Comparison of ENCODE assay signal across 7 cellular contexts in genomic region chr17:73093286-73093685, GRCh38. TPM values are rescaled to one million over a fixed set of nuclear protein-coding genes. Genes with fewer than 3 reads are reported as not detected.
A peak's percentile ranks its signal among the peaks of the same experiment; 100 is the strongest.
DNase-seq lines count a peak whose midpoint lies in the region; TF ChIP-seq lines count a peak whose summit lies in the region.

No MANE protein-coding gene starts in this region.

- no peak for TF ChIP-seq CTCF in Calu3 (IDR thresholded peaks at IDR 0.05; ENCODE audit: unreplicated experiment)
- no peak for TF ChIP-seq CTCF in KMS-11 (conservative IDR thresholded peaks at IDR 0.05; ENCODE audit: low read depth, low read length)

- H2AFZ ChIP-seq in KMS-11 (ENCODE audit: low read depth): peak overlapping the region; percentile 70

- H3K27me3 Mint-ChIP-seq in Calu3 (ENCODE audit: unreplicated experiment): peaks cover 32% of the 10 kb centered on the region

- intact Hi-C loops in Calu3 (cut with micrococcal nuclease; ENCODE audit: unreplicated experiment): no loop called here

- peak overlapping the region; percentile 96 for H3K4me3 Mint-ChIP-seq in Calu3 (ENCODE audit: low read depth, unreplicated experiment)

- BruUV-seq in Calu3 (replicated peaks; lab: Mats Ljungman, UMichigan): no TSS peak

- H3K9me3 Mint-ChIP-seq in Calu3 (ENCODE audit: low read depth, unreplicated experiment): no peaks in the 10 kb centered on the region

- no peak overlapping the region for H3K27ac Mint-ChIP-seq in Calu3 (ENCODE audit: unreplicated experiment)

- no peaks in the 10 kb centered on the region for H4K20me1 ChIP-seq in KMS-11 (ENCODE audit: insufficient read depth)

- DNase-seq in Calu3 (no peak), ACHN (no peak), HUDEP-2 (lab: John Stamatoyannopoulos, UW; ENCODE audit: unreplicated experiment in 76 of 76) (no peak)
- DNase-seq in effector memory CD4-positive, alpha-beta T cell: no peak
- DNase-seq in effector CD8-positive, alpha-beta T cell (lab: John Stamatoyannopoulos, UW): no peak

- H3K9ac ChIP-seq in KMS-11: no peak overlapping the region
- peak overlapping the region in 2 of 3 donors; percentile 61 to 85 for H3K9ac ChIP-seq in skeletal muscle tissue (ENCODE audit: low read depth in 1 of 3, low read length in 3 of 3)

- H3K36me3 Mint-ChIP-seq in Calu3 (ENCODE audit: insufficient read depth, unreplicated experiment): peaks cover 13% of the 10 kb centered on the region

- H3K27ac ChIP-seq in KMS-11 (no peak overlapping the region), skeletal muscle tissue (ENCODE audit: low read depth, low read length) (no peak overlapping the region)
- H3K27ac ChIP-seq in effector memory CD4-positive, alpha-beta T cell (ENCODE audit: insufficient read depth, low read length, poor library complexity, severe bottlenecking): no peak overlapping the region

- in situ Hi-C loops in ACHN (cut with HindIII; ENCODE audit: low pct_ligation_motif_present, low pct_unique_long_range_greater_than_20kb, low sequenced_read_pairs): no loop called here

- H3K4me1 Mint-ChIP-seq in Calu3 (ENCODE audit: low read depth, unreplicated experiment): no peaks in the 10 kb centered on the region

- CTCF ChIA-PET in Calu3 (lab: Charles Lee): interaction anchor here (0.6 to 0.8 kb wide), 2 partner anchors 24 to 136 kb away, joined by 3 to 4 read pairs; no protein-coding TSS in a partner anchor

- H3K4me3 ChIP-seq in KMS-11 (IDR thresholded peaks at IDR 0.05; ENCODE audit: insufficient read depth, low read depth, low read length) (no peak overlapping the region), skeletal muscle tissue (ENCODE audit: low read length in 3 of 3) (peak overlapping the region in 2 of 3 donors; percentile 82 to 87)
- peak overlapping the region; percentile 56 for H3K4me3 ChIP-seq in effector memory CD4-positive, alpha-beta T cell (ENCODE audit: insufficient read depth, low read depth, low read length, poor library complexity, severe bottlenecking)

- H3K79me2 ChIP-seq in KMS-11 (ENCODE audit: insufficient read depth, low read depth): peaks cover 7% of the 10 kb centered on the region

- H3K27me3 ChIP-seq in KMS-11 (ENCODE audit: insufficient read depth, low read depth): no peaks in the 10 kb centered on the region
- H3K27me3 ChIP-seq in effector memory CD4-positive, alpha-beta T cell (replicated peaks; ENCODE audit: control insufficient read depth, insufficient read depth, low read length, poor library complexity, severe bottlenecking): no peaks in the 10 kb centered on the region
- peaks cover 0 to 10% (median 3%) of the 10 kb centered on the region in 3 donors for H3K27me3 ChIP-seq in skeletal muscle tissue (ENCODE audit: control insufficient read depth in 3 of 3, insufficient read depth in 3 of 3, low read length in 3 of 3)

- 0 out of 2 replicates have a peak overlapping the region, but pooled peaks have one; percentile 98 for H3K4me2 ChIP-seq in KMS-11

- H3K36me3 ChIP-seq in KMS-11 (ENCODE audit: insufficient read depth): no peaks in the 10 kb centered on the region
- H3K36me3 ChIP-seq in effector memory CD4-positive, alpha-beta T cell (ENCODE audit: control insufficient read depth, insufficient read depth, low read length): no peaks in the 10 kb centered on the region
- H3K36me3 ChIP-seq in skeletal muscle tissue (ENCODE audit: control insufficient read depth in 3 of 3, insufficient read depth in 3 of 3, low read length in 3 of 3): peaks cover 0 to 2% (median 1%) of the 10 kb centered on the region in 3 donors

- H3K4me1 ChIP-seq in KMS-11 (ENCODE audit: low read depth, poor library complexity, severe bottlenecking): peaks cover 7% of the 10 kb centered on the region
- H3K4me1 ChIP-seq in effector memory CD4-positive, alpha-beta T cell (ENCODE audit: control insufficient read depth, insufficient read depth, low read length, poor library complexity, severe bottlenecking): peaks cover 16% of the 10 kb centered on the region
- H3K4me1 ChIP-seq in skeletal muscle tissue (ENCODE audit: control insufficient read depth in 3 of 3, insufficient read depth in 3 of 3, low read length in 3 of 3): peaks cover 11 to 19% (median 11%) of the 10 kb centered on the region in 3 donors

- H3K9me3 ChIP-seq in effector memory CD4-positive, alpha-beta T cell (ENCODE audit: control insufficient read depth, low read length): no peaks in the 10 kb centered on the region
- H3K9me3 ChIP-seq in skeletal muscle tissue (ENCODE audit: control insufficient read depth in 3 of 3, low read length in 3 of 3): no peaks in the 10 kb centered on the region

RNA-seq across cellular contexts. Expression of gene SLC39A11, which starts 0.8 kb away (rescaled TPM):
- total RNA-seq in Calu3 (2022) (60.3 and 70.1 TPM in 2 replicates), skeletal muscle tissue (13.0 TPM)
